In genomic region chr22:36337365-36338130, GRCh38 we compare ENCODE assay signal across 10 cellular contexts. TPM values are rescaled to one million over a fixed set of nuclear protein-coding genes. Genes with fewer than 3 reads are reported as not detected.
DNase-seq lines count a peak whose midpoint lies in the region; ATAC-seq and TF ChIP-seq lines count a peak whose summit lies in the region.
"Had no signal": no experiment of that assay in that cellular context is flagged by ENCODE, and none has a peak within 500 bp of the region (broad histone marks: within the 10 kb centered on the region; RNA-seq: fewer than 3 reads in every experiment).

No MANE protein-coding gene starts in this region.

- H3K36me3 ChIP-seq in brain microvascular endothelial cell (replicated peaks) = peaks cover 96% of the 10 kb centered on the region
- H3K36me3 ChIP-seq in muscle layer of duodenum (ENCODE audit: control insufficient read depth in 1 of 2, insufficient read depth in 2 of 2, low read length in 2 of 2) = peaks cover 59 to 76% of the 10 kb centered on the region in 2 donors
- H3K36me3 ChIP-seq in upper lobe of left lung = peaks cover 28 to 99% (median 67%) of the 10 kb centered on the region in 4 donors

- no peaks in the 10 kb centered on the region for H3K9me3 ChIP-seq in muscle layer of duodenum (ENCODE audit: control insufficient read depth in 1 of 2, low read length in 2 of 2)
- H3K9me3 ChIP-seq in upper lobe of left lung = no peaks in the 10 kb centered on the region

- H3K27ac Mint-ChIP-seq in activated naive CD4-positive, alpha-beta T cell treated with anti-CD3 and anti-CD28 coated beads, Interleukin-2, amount 50 U/mL, for 24 hours = peak overlapping the region; percentile 91

- DNase-seq in activated naive CD4-positive, alpha-beta T cell (lab: John Stamatoyannopoulos, UW) = no peak
- DNase-seq in brain microvascular endothelial cell = no peak
- no peak for DNase-seq in upper lobe of left lung
- DNase-seq in NCI-H2081 (lab: John Stamatoyannopoulos, UW) = no peak
- DNase-seq: NCI-H524; stimulated activated CD4-positive, alpha-beta T cell treated with anti-CD3 and anti-CD28 coated beads, Interleukin-2, amount 100 ng/mL, for 24 hours had no signal

- no peak for TF ChIP-seq POLR2A in upper lobe of left lung (IDR thresholded peaks at IDR 0.05)

- H3K27ac ChIP-seq in brain microvascular endothelial cell (peak overlapping the region; percentile 19), muscle layer of duodenum (ENCODE audit: low read length) (peak overlapping the region; percentile 61), upper lobe of left lung (peak overlapping the region; percentile 88 to 91 (median 89))

- H3K4me1 Mint-ChIP-seq in activated naive CD4-positive, alpha-beta T cell treated with anti-CD3 and anti-CD28 coated beads, Interleukin-2, amount 50 U/mL, for 24 hours = peaks cover 95% of the 10 kb centered on the region

- H3K4me1 ChIP-seq in muscle layer of duodenum (ENCODE audit: control insufficient read depth in 1 of 2, insufficient read depth in 2 of 2, low read length in 2 of 2) (peaks cover 37 to 98% of the 10 kb centered on the region in 2 donors), upper lobe of left lung (peaks cover 87 to 96% (median 94%) of the 10 kb centered on the region in 4 donors)

- ATAC-seq in upper lobe of left lung (ENCODE audit: low FRiP score in 2 of 2) (no peak), HG03565 (IDR thresholded peaks at IDR 0.05; ENCODE audit: unreplicated experiment) (no peak), GM18519 (IDR thresholded peaks at IDR 0.05; ENCODE audit: low FRiP score, unreplicated experiment) (no peak)

- no peak overlapping the region for H3K4me3 ChIP-seq in brain microvascular endothelial cell (ENCODE audit: low read depth, low read length)
- H3K4me3 ChIP-seq in muscle layer of duodenum (ENCODE audit: low read depth in 1 of 2, low read length in 2 of 2) = no peak overlapping the region
- no peak overlapping the region for H3K4me3 ChIP-seq in upper lobe of left lung

- no peak for TF ChIP-seq CTCF in brain microvascular endothelial cell (IDR thresholded peaks at IDR 0.05; ENCODE audit: low read depth, low read length, missing control alignments)
- no peak for TF ChIP-seq CTCF in upper lobe of left lung (IDR thresholded peaks at IDR 0.05)

- peak overlapping the region; percentile 76 for H3K4me3 Mint-ChIP-seq in activated naive CD4-positive, alpha-beta T cell treated with anti-CD3 and anti-CD28 coated beads, Interleukin-2, amount 50 U/mL, for 24 hours

- H3K27me3 ChIP-seq in brain microvascular endothelial cell (replicated peaks) (no peaks in the 10 kb centered on the region), muscle layer of duodenum (ENCODE audit: low read depth, low read length) (no peaks in the 10 kb centered on the region), upper lobe of left lung (no peaks in the 10 kb centered on the region)

- H3K36me3 Mint-ChIP-seq in activated naive CD4-positive, alpha-beta T cell treated with anti-CD3 and anti-CD28 coated beads, Interleukin-2, amount 50 U/mL, for 24 hours = peaks cover 30% of the 10 kb centered on the region

- H3K9me3 Mint-ChIP-seq in activated naive CD4-positive, alpha-beta T cell treated with anti-CD3 and anti-CD28 coated beads, Interleukin-2, amount 50 U/mL, for 24 hours = no peaks in the 10 kb centered on the region

- 48 to 58% methylated on average over 8 of the region's 8 CpGs for WGBS in upper lobe of left lung, 2 donors

- in situ Hi-C loops in brain microvascular endothelial cell (cut with HindIII; ENCODE audit: low pct_ligation_motif_present, low sequenced_read_pairs) = loop anchor here (25.0 kb wide), 1 partner anchor 125 kb away; no protein-coding TSS in a partner anchor

- peak in 2 of 4 donors; percentile 3 to 63 for TF ChIP-seq EP300 in upper lobe of left lung (IDR thresholded peaks at IDR 0.05)

- H3K27me3 Mint-ChIP-seq in activated naive CD4-positive, alpha-beta T cell treated with anti-CD3 and anti-CD28 coated beads, Interleukin-2, amount 50 U/mL, for 24 hours = no peaks in the 10 kb centered on the region

RNA-seq across cellular contexts. Expression of gene MYH9, which starts 50.2 kb away (rescaled TPM):
- total RNA-seq in upper lobe of left lung = 100 to 1,000 TPM; 486 to 925 (median 599) TPM

Comparison
In these comparisons a context has a peak if more than half of its experiments do, and no peak if none do; other contexts are left out.
1. H3K27ac ChIP-seq: peak in every context shown above with its lines; median percentile 89 in upper lobe of left lung; 61 in muscle layer of duodenum; 19 in brain microvascular endothelial cell.